In genomic region chr15:83142151-83142550, GRCh38 we compare ENCODE assay signal across 2 cellular contexts. TPM values are rescaled to one million over a fixed set of nuclear protein-coding genes. Genes with fewer than 3 reads are reported as not detected.
"Had no signal": no experiment of that assay in that cellular context is flagged by ENCODE, and none has a peak within 500 bp of the region (broad histone marks: within the 10 kb centered on the region; RNA-seq: fewer than 3 reads in every experiment).

No MANE protein-coding gene starts in this region.

RNA-seq across cellular contexts. Expression of gene TM6SF1, which starts 34.7 kb away (rescaled TPM):
- total RNA-seq: LHCN-M2, MCF 10A had no signal
